In genomic region chr6:161549977-161550655, GRCh38 we compare ENCODE assay signal across 13 cellular contexts.
DNase-seq lines count a peak whose midpoint lies in the region; ATAC-seq and TF ChIP-seq lines count a peak whose summit lies in the region.
"Had no signal": no experiment of that assay in that cellular context is flagged by ENCODE, and none has a peak within 500 bp of the region (broad histone marks: within the 10 kb centered on the region; RNA-seq: fewer than 3 reads in every experiment).

No MANE protein-coding gene starts in this region.

- 41 to 44% methylated on average over 4 of the region's 4 CpGs for WGBS in GM23248 (ENCODE audit: low coverage in 1 of 2, low lambda C conversion rate in 2 of 2, missing lambda C conversion rate in 2 of 2), 2 experiments
- 91 to 100% methylated on average over 3 to 4 of the region's 4 CpGs for WGBS in endodermal cell (ENCODE audit: insufficient coverage in 1 of 2, insufficient read length in 1 of 2), 2 experiments

- H3K9me3 ChIP-seq in GM23248 (ENCODE audit: low read depth) = no peaks in the 10 kb centered on the region
- peaks cover 15% of the 10 kb centered on the region for H3K9me3 ChIP-seq in endodermal cell (ENCODE audit: control insufficient read depth, low read length)
- no peaks in the 10 kb centered on the region for H3K9me3 ChIP-seq in OCI-LY7 (ENCODE audit: low read length)

- H2AFZ ChIP-seq in GM23248 (no peak overlapping the region), OCI-LY7 (ENCODE audit: low read length) (no peak overlapping the region)

- H3K79me2 ChIP-seq in GM23248 (ENCODE audit: insufficient read depth) (no peaks in the 10 kb centered on the region), OCI-LY7 (ENCODE audit: insufficient read depth, low read depth, low read length) (no peaks in the 10 kb centered on the region)

- TF ChIP-seq CTCF in endodermal cell (conservative IDR thresholded peaks at IDR 0.05) (peak; percentile 57), OCI-LY7 (conservative IDR thresholded peaks at IDR 0.05; ENCODE audit: low read length) (no peak)

- no peak overlapping the region for H3K27ac ChIP-seq in GM23248
- H3K27ac ChIP-seq in endodermal cell (ENCODE audit: low read depth, low read length) = no peak overlapping the region
- H3K27ac ChIP-seq in OCI-LY7 (ENCODE audit: low read depth, low read length, poor library complexity, severe bottlenecking) = no peak overlapping the region

- no peak overlapping the region for H3K4me3 ChIP-seq in GM23248
- H3K4me3 ChIP-seq in endodermal cell (ENCODE audit: low read length) = no peak overlapping the region
- no peak overlapping the region for H3K4me3 ChIP-seq in OCI-LY7 (ENCODE audit: low read depth, low read length, poor library complexity, severe bottlenecking)

- ATAC-seq in HG03280 (IDR thresholded peaks at IDR 0.05; ENCODE audit: unreplicated experiment) = no peak
- ATAC-seq: T-cell had no signal

- POLR2A ChIA-PET in OCI-LY7 (lab: Charles Lee) = no interaction called here

- H4K20me1 ChIP-seq in GM23248 (ENCODE audit: insufficient read depth) (no peaks in the 10 kb centered on the region), OCI-LY7 (ENCODE audit: insufficient read depth, low read length) (no peaks in the 10 kb centered on the region)

- no peak overlapping the region for H3K4me3 Mint-ChIP-seq in endodermal cell
- H3K4me3 Mint-ChIP-seq: B cell, T-cell had no signal

- H3K36me3 Mint-ChIP-seq in endodermal cell (ENCODE audit: low read depth) = no peaks in the 10 kb centered on the region

- CTCF ChIA-PET in OCI-LY7 (lab: Charles Lee; ENCODE audit: unreplicated experiment) = no interaction called here

- in situ Hi-C loops in GM23248 (cut with MboI) = no loop called here

- H3K27ac Mint-ChIP-seq in endodermal cell = no peak overlapping the region
- H3K27ac Mint-ChIP-seq: B cell, T-cell had no signal

- H3K9me2 ChIP-seq in GM23248 (ENCODE audit: insufficient read depth) (no peaks in the 10 kb centered on the region), OCI-LY7 (ENCODE audit: insufficient read depth, low read length) (no peaks in the 10 kb centered on the region)

- no peaks in the 10 kb centered on the region for H3K4me1 ChIP-seq in GM23248 (ENCODE audit: insufficient read depth)
- peaks cover 8% of the 10 kb centered on the region for H3K4me1 ChIP-seq in endodermal cell (ENCODE audit: control insufficient read depth, insufficient read depth, low read length)
- H3K4me1 ChIP-seq in OCI-LY7 (ENCODE audit: insufficient read depth, low read length, poor library complexity, severe bottlenecking) = no peaks in the 10 kb centered on the region

- BruUV-seq in OCI-LY7 (replicated peaks; lab: Mats Ljungman, UMichigan) = no TSS peak

- peaks cover 7% of the 10 kb centered on the region for H3K27me3 Mint-ChIP-seq in endodermal cell (ENCODE audit: insufficient read depth)
- H3K27me3 Mint-ChIP-seq: B cell, naive B cell, T-cell had no signal

- no peaks in the 10 kb centered on the region; the same call in 1 of the 2 replicates for H3K27me3 ChIP-seq in GM23248 (replicated peaks; ENCODE audit: insufficient read depth)
- no peaks in the 10 kb centered on the region for H3K27me3 ChIP-seq in endodermal cell (ENCODE audit: control insufficient read depth, insufficient read depth, low read length, poor library complexity, severe bottlenecking)

- H3K4me2 ChIP-seq in GM23248 (ENCODE audit: unreplicated experiment) = no peak overlapping the region
- H3K4me2 ChIP-seq in OCI-LY7 (ENCODE audit: low read length) = no peak overlapping the region

- DNase-seq in A172 (ENCODE audit: low spot score) = peak; percentile 21
- peak; percentile 12 for DNase-seq in GM23248
- DNase-seq in NCI-H460 (ENCODE audit: extremely low read depth, low read depth) = peak; percentile 44
- no peak for DNase-seq in endodermal cell
- no peak for DNase-seq in cerebellar cortex (ENCODE audit: low spot score)
- no peak for DNase-seq in OCI-LY7 (ENCODE audit: low spot score)
- DNase-seq in OCI-M2 (lab: John Stamatoyannopoulos, UW; ENCODE audit: unreplicated experiment) = no peak
- DNase-seq: activated CD4-positive, CD25-positive, alpha-beta regulatory T cell treated with anti-CD3 and anti-CD28 coated beads, Interleukin-2, amount 50 U/mL, for 72 hours; activated T-cell treated with anti-CD3 and anti-CD28 coated beads, Interleukin-2, amount 50 U/mL, for 1 hour; naive B cell; T-cell had no signal

- H3K36me3 ChIP-seq in GM23248 (ENCODE audit: low read depth) = no peaks in the 10 kb centered on the region
- no peaks in the 10 kb centered on the region for H3K36me3 ChIP-seq in endodermal cell (ENCODE audit: control insufficient read depth, insufficient read depth, low read length)
- H3K36me3 ChIP-seq in OCI-LY7 (ENCODE audit: insufficient read depth, low read length) = no peaks in the 10 kb centered on the region

- no peak overlapping the region for H3K9ac ChIP-seq in GM23248
- no peak overlapping the region for H3K9ac ChIP-seq in endodermal cell (ENCODE audit: extremely low read depth, low read length, poor library complexity, severe bottlenecking)

- H3K9me3 Mint-ChIP-seq in endodermal cell = peaks cover 29% of the 10 kb centered on the region

- H3F3A ChIP-seq in GM23248 (ENCODE audit: insufficient read depth) = no peaks in the 10 kb centered on the region

- intact Hi-C loops in OCI-LY7 (cut with micrococcal nuclease; ENCODE audit: unreplicated experiment) = no loop called here

- H3K4me1 Mint-ChIP-seq in endodermal cell = peaks cover 30% of the 10 kb centered on the region
- H3K4me1 Mint-ChIP-seq: B cell, naive B cell, T-cell had no signal

Comparison
In these comparisons a context has a peak if more than half of its experiments do, and no peak if none do; other contexts are left out.
1. DNase-seq: peak in A172 (single experiment), GM23248 (single experiment) and NCI-H460 (single experiment); none in endodermal cell (single experiment), cerebellar cortex (single experiment), OCI-LY7 (single experiment) and OCI-M2 (single experiment).